In the genomic region with DNA sequence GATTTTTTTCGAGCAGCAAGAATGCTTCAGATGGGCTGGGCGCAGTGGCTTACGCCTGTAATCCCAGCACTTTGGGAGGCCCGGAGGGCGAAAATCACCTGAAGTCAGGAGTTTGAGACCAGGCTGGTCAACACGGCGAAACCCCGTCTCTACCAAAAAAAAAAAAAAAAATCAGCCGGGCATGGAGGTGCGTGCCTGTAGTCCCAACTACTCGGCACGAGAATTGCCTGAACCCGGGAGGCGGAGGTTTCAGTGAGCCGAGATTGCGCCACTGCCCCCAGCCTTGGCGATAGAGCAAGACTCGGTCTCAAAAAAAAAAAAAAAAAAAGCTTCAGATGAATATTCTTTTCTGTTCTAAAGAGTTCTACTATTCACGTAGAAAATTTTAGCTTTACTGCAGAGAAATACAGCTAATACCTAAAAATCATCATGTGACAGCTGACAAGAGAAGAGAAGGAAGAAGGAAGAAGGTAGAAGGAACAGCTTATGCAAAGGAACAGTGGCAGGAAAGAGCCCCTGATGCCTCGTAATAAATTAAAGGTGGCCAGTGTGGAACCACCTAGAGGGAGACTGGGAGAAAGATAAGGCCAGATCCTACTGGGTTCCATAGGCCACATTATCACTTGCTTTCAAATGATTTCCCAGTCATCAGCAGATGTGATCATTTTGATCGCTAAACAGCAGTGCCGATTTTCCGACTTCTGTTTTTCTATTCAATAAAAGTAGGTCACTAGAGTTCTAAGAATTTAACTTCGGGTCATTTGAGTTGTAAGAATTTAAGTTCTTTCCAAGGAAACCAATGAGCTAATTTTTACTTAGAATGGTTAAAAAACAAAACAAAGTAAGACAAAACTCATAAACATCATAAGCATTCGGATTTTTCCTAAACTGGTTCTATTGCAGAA, we compare ENCODE assay signal across 8 cellular contexts. TPM values are rescaled to one million over a fixed set of nuclear protein-coding genes. Genes with fewer than 3 reads are reported as not detected.
DNase-seq lines count a peak whose midpoint lies in the region; TF ChIP-seq lines count a peak whose summit lies in the region.

No MANE protein-coding gene starts in this region.

- no peaks in the 10 kb centered on the region for H4K20me1 ChIP-seq in PC-9 (ENCODE audit: insufficient read depth)

- CTCF ChIA-PET in PC-9 (lab: Charles Lee) = interaction anchor here (0.5 to 1.9 kb wide), 8 partner anchors 13 to 986 kb away, joined by 3 to 16 read pairs (median 4); no protein-coding TSS in a partner anchor

- H3K4me3 ChIP-seq in GM06990 (replicated peaks; ENCODE audit: low read depth, low read length) = peak overlapping the region; percentile 78
- H3K4me3 ChIP-seq in PC-9 = peak overlapping the region; percentile 79
- peak overlapping the region; percentile 73 to 96 (median 95) for H3K4me3 ChIP-seq in esophagus squamous epithelium

- no peak for DNase-seq in GM06990 (ENCODE audit: extremely low read depth, insufficient read length)
- peak in 1 of 2 experiments; percentile 6 for DNase-seq in PC-9
- DNase-seq in esophagus squamous epithelium (lab: John Stamatoyannopoulos, UW) = no peak
- DNase-seq in pons (ENCODE audit: low spot score) = peak; percentile 22
- no peak for DNase-seq in anterior cingulate cortex (lab: John Stamatoyannopoulos, UW)
- no peak for DNase-seq in stimulated activated CD4-positive, alpha-beta T cell treated with anti-CD3 and anti-CD28 coated beads, Interleukin-4, amount 100 ng/mL, for 24 hours
- no peak for DNase-seq in NCI-H1930 (lab: John Stamatoyannopoulos, UW)
- DNase-seq in GM10266 (ENCODE audit: extremely low spot score) = no peak

- H3K27me3 ChIP-seq in GM06990 (replicated peaks; ENCODE audit: control insufficient read depth, insufficient read depth, low read length) (no peaks in the 10 kb centered on the region), PC-9 (ENCODE audit: insufficient read depth, low read depth) (no peaks in the 10 kb centered on the region), esophagus squamous epithelium (no peaks in the 10 kb centered on the region)

- H3K36me3 ChIP-seq in GM06990 (ENCODE audit: control insufficient read depth, insufficient read depth, low read length) (no peaks in the 10 kb centered on the region), PC-9 (ENCODE audit: low read depth) (no peaks in the 10 kb centered on the region), esophagus squamous epithelium (no peaks in the 10 kb centered on the region)

- intact Hi-C loops in PC-9 (cut with micrococcal nuclease; ENCODE audit: unreplicated experiment) = no loop called here
- intact Hi-C loops in esophagus squamous epithelium (cut with DNase I) = no loop called here

- TF ChIP-seq CTCF in GM06990 (IDR thresholded peaks at IDR 0.05; ENCODE audit: insufficient read depth, low read length, poor library complexity, severe bottlenecking) = no peak
- no peak for TF ChIP-seq CTCF in PC-9 (conservative IDR thresholded peaks at IDR 0.05)
- TF ChIP-seq CTCF in esophagus squamous epithelium (IDR thresholded peaks at IDR 0.05) = no peak
- TF ChIP-seq CTCF in GM10266 (IDR thresholded peaks at IDR 0.05; ENCODE audit: control insufficient read depth, insufficient read depth, low read depth, missing control alignments) = no peak

- H3F3A ChIP-seq in PC-9 (ENCODE audit: insufficient read depth, low read depth) = no peaks in the 10 kb centered on the region

- WGBS in esophagus squamous epithelium, 2 donors = 53 to 70% methylated on average over 24 to 25 of the region's 25 CpGs

- H3K27ac ChIP-seq in PC-9 (no peak overlapping the region), esophagus squamous epithelium (peak overlapping the region in 3 of 4 donors; percentile 95 to 99 (median 97))

- peaks cover 29% of the 10 kb centered on the region for H3K79me2 ChIP-seq in PC-9 (ENCODE audit: low read depth)

- H3K9me3 ChIP-seq in PC-9 (ENCODE audit: insufficient read depth, low read depth) = no peaks in the 10 kb centered on the region
- no peaks in the 10 kb centered on the region for H3K9me3 ChIP-seq in esophagus squamous epithelium

- peak overlapping the region; percentile 83 for H3K4me2 ChIP-seq in PC-9

- POLR2A ChIA-PET in PC-9 (lab: Charles Lee; ENCODE audit: unreplicated experiment) = no interaction called here

- no peak for TF ChIP-seq POLR2A in esophagus squamous epithelium (IDR thresholded peaks at IDR 0.05)

- H3K9me2 ChIP-seq in PC-9 (ENCODE audit: insufficient read depth) = no peaks in the 10 kb centered on the region

- H3K4me1 ChIP-seq in PC-9 (replicated peaks; ENCODE audit: insufficient read depth) = peaks cover 8% of the 10 kb centered on the region; the same call in 1 of the 2 replicates
- H3K4me1 ChIP-seq in esophagus squamous epithelium = peaks cover 0 to 38% (median 17%) of the 10 kb centered on the region in 3 donors

- BruUV-seq in PC-9 (replicated peaks; lab: Mats Ljungman, UMichigan) = TSS peak; percentile 43

- no peak overlapping the region; the same call in 1 of the 2 replicates for H2AFZ ChIP-seq in PC-9

RNA-seq across cellular contexts. Expression of a gene that starts 1.5 kb away (rescaled TPM):
- total RNA-seq in PC-9 (2021) (61.0 and 69.4 TPM in 2 replicates), esophagus squamous epithelium (10 to 100 TPM; 36.6 to 70.9 (median 63.9) TPM)
